In genomic region chr17:79556263-79556662, GRCh38 we compare ENCODE assay signal across 19 cellular contexts. TPM values are rescaled to one million over a fixed set of nuclear protein-coding genes. Genes with fewer than 3 reads are reported as not detected.
"Had no signal": no experiment of that assay in that cellular context is flagged by ENCODE, and none has a peak within 500 bp of the region (broad histone marks: within the 10 kb centered on the region; RNA-seq: fewer than 3 reads in every experiment).

No MANE protein-coding gene starts in this region.

- H3K79me2 ChIP-seq: parathyroid adenoma had no signal

- H3K9ac ChIP-seq: parathyroid adenoma had no signal

- H3K9me3 ChIP-seq: esophagus squamous epithelium had no signal

- ATAC-seq: heart right ventricle; stimulated activated naive B cell treated with anti-CD40 and anti-IgM and Interleukin-4, amounts not matched to agents 10 μg/mL and 1 μg/mL and 100 μg/mL, for 72 hours had no signal

- H3K36me3 ChIP-seq: esophagus squamous epithelium, heart right ventricle, left ventricle myocardium inferior, spleen had no signal

- H3K4me1 ChIP-seq: esophagus squamous epithelium, heart right ventricle, left ventricle myocardium inferior, parathyroid adenoma, spleen had no signal

- H3K27ac Mint-ChIP-seq: brain; stimulated activated naive B cell treated with anti-CD40 and anti-IgM and Interleukin-4, amounts not matched to agents 10 μg/mL and 1 μg/mL and 100 μg/mL, for 72 hours had no signal

- H3K4me3 ChIP-seq: esophagus squamous epithelium, heart right ventricle, left ventricle myocardium inferior had no signal

- H3K4me3 Mint-ChIP-seq: brain; stimulated activated naive B cell treated with anti-CD40 and anti-IgM and Interleukin-4, amounts not matched to agents 10 μg/mL and 1 μg/mL and 100 μg/mL, for 72 hours had no signal

- DNase-seq: activated CD4-positive, alpha-beta T cell treated with anti-CD3 and anti-CD28 coated beads, Interleukin-2, amount 50 U/mL, for 1 hour; activated CD4-positive, CD25-positive, alpha-beta regulatory T cell treated with anti-CD3 and anti-CD28 coated beads, Interleukin-2, amount 50 U/mL, for 72 hours; anterior cingulate cortex; cerebellar nuclear complex; effector CD4-positive, alpha-beta T cell; esophagus squamous epithelium; heart right ventricle; kidney glomerular epithelial cell; left ventricle myocardium inferior; spleen; stimulated activated CD4-positive, alpha-beta T cell treated with anti-CD3 and anti-CD28 coated beads, Interleukin-4, amount 100 ng/mL, for 4 hours; stimulated activated naive B cell treated with anti-CD40 and anti-IgM and Interleukin-4, amounts not matched to agents 10 μg/mL and 1 μg/mL and 100 μg/mL, for 72 hours; T-helper 1 cell had no signal

- H3K4me1 Mint-ChIP-seq: stimulated activated naive B cell treated with anti-CD40 and anti-IgM and Interleukin-4, amounts not matched to agents 10 μg/mL and 1 μg/mL and 100 μg/mL, for 72 hours had no signal

- H3K27ac ChIP-seq: esophagus squamous epithelium, heart right ventricle, left ventricle myocardium inferior, parathyroid adenoma, VCaP had no signal

- H2AFZ ChIP-seq: parathyroid adenoma had no signal

RNA-seq across cellular contexts. Expression of gene RBFOX3, which starts 54.6 kb away (rescaled TPM):
- total RNA-seq: activated CD8-positive, alpha-beta memory T cell treated with anti-CD3 and anti-CD28 coated beads for 36 hours; endothelial cell of umbilical vein; heart right ventricle; left ventricle myocardium inferior; renal cortical epithelial cell had no signal
- polyA plus RNA-seq: endothelial cell of umbilical vein, heart right ventricle had no signal
